8 cellular contexts compared by ENCODE assay signal in the genomic region with DNA sequence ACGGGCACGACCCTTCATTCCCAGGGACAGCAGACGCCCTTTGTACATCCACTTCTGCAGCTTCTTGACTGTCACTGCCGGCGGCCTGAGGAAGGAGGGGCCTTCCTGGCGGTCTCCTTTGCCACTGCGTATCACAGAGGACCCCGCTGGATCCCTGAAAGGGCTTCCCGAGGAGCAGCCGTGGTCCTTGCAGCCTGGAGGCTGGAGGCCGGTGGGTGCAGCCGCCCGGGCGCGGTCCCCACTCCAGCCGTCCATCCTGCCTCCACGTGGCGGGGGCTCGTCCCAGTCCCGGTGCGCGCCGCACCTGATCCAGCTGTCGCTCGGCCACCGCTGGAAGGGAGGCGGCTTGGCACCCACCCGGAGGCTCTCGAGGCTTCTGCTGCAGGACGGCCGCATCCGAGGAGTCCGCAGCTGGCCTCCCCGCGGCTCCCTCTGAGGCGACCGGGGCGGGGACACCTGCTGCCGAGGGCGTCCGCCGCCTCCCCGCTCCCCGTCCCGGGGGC. TPM values are rescaled to one million over a fixed set of nuclear protein-coding genes. Genes with fewer than 3 reads are reported as not detected.
DNase-seq lines count a peak whose midpoint lies in the region; ATAC-seq and TF ChIP-seq lines count a peak whose summit lies in the region.

No MANE protein-coding gene starts in this region.

- peak overlapping the region; percentile 48 to 96 (median 95) for H3K27ac ChIP-seq in heart right ventricle

- H3K27me3 ChIP-seq in heart right ventricle, result peaks cover 0 to 73% (median 24%) of the 10 kb centered on the region in 7 donors

- peak; percentile 62 for DNase-seq in NCI-H345 (lab: John Stamatoyannopoulos, UW)
- no peak for DNase-seq in NCI-H345 treated with DMSO at 0.1 percent for 48 hours (lab: John Stamatoyannopoulos, UW; ENCODE audit: unreplicated experiment)
- DNase-seq in NCI-H748 (lab: John Stamatoyannopoulos, UW; ENCODE audit: unreplicated experiment), result peak; percentile 67
- peak; percentile 18 for DNase-seq in activated effector memory CD4-positive, alpha-beta T cell treated with Interleukin-2 at 50 U/mL for 16 hours
- DNase-seq in heart right ventricle, result peak in 1 of 2 donors; percentile 8
- DNase-seq in retina, result peak; percentile 80
- DNase-seq in cerebellum (ENCODE audit: low spot score), result no peak

- H3K4me1 ChIP-seq in heart right ventricle, result peaks cover 0 to 29% (median 13%) of the 10 kb centered on the region in 9 donors

- ATAC-seq in HG02840 (IDR thresholded peaks at IDR 0.05; ENCODE audit: low FRiP score, unreplicated experiment) (peak; percentile 31), heart right ventricle (peak in 6 of 8 donors; percentile 3 to 50 (median 20))

- intact Hi-C loops in heart right ventricle (cut with DNase I), result loop anchor here in 2 of 10 donors (2.0 to 5.0 kb wide), 2 partner anchors 24 to 63 kb away; no protein-coding TSS in a partner anchor

- no peaks in the 10 kb centered on the region for H3K9me3 ChIP-seq in heart right ventricle

- TF ChIP-seq CTCF in heart right ventricle (IDR thresholded peaks at IDR 0.05), result no peak

- H3K4me3 ChIP-seq in heart right ventricle, result peak overlapping the region; percentile 47 to 85 (median 74)

- H3K36me3 ChIP-seq in heart right ventricle, result no peaks in the 10 kb centered on the region

- 0 to 1% methylated on average over 45 of the region's 45 CpGs for WGBS in heart right ventricle, 2 donors

RNA-seq across cellular contexts. Expression of a gene that starts 0.4 kb away (rescaled TPM):
- total RNA-seq in heart right ventricle, result 10 to 100 TPM; 16.1 to 24.7 (median 21.4) TPM
- 1 to 10 TPM; 1.1 to 3.0 TPM for polyA plus RNA-seq in heart right ventricle
- total RNA-seq in cerebellum, result 2.1 TPM

RNA-seq across cellular contexts. Expression of a gene that starts 59.0 kb away (rescaled TPM):
- total RNA-seq in heart right ventricle, result 10 to 100 TPM; 12.8 to 21.3 (median 15.0) TPM
- 10 to 100 TPM; 18.4 to 34.4 TPM for polyA plus RNA-seq in heart right ventricle
- 18.7 TPM for total RNA-seq in cerebellum

Comparison
In these comparisons a context has a peak if more than half of its experiments do, and no peak if none do; other contexts are left out.
1. DNase-seq: peak in NCI-H345 (single experiment), NCI-H748 (single experiment), activated effector memory CD4-positive, alpha-beta T cell treated with Interleukin-2 at 50 U/mL for 16 hours (single experiment) and retina (single experiment); none in NCI-H345 treated with DMSO at 0.1 percent for 48 hours (single experiment) and cerebellum (single experiment).